16 cellular contexts compared by ENCODE assay signal in genomic region chr10:80166581-80167470, GRCh38. TPM values are rescaled to one million over a fixed set of nuclear protein-coding genes. Genes with fewer than 3 reads are reported as not detected.
DNase-seq lines count a peak whose midpoint lies in the region; ATAC-seq and TF ChIP-seq lines count a peak whose summit lies in the region.
"Had no signal": no experiment of that assay in that cellular context is flagged by ENCODE, and none has a peak within 500 bp of the region (broad histone marks: within the 10 kb centered on the region; RNA-seq: fewer than 3 reads in every experiment).

No MANE protein-coding gene starts in this region.

- no peak overlapping the region for H2AFZ ChIP-seq in mesenchymal stem cell (ENCODE audit: low read depth, low read length)

- no peaks in the 10 kb centered on the region for H3K27me3 ChIP-seq in mesenchymal stem cell (ENCODE audit: control insufficient read depth in 1 of 2, insufficient read depth in 1 of 2, low read length in 2 of 2)
- no peaks in the 10 kb centered on the region for H3K27me3 ChIP-seq in thoracic aorta (replicated peaks; ENCODE audit: insufficient read depth)

- peaks cover 6% of the 10 kb centered on the region for H3K4me1 Mint-ChIP-seq in activated CD4-positive, alpha-beta T cell treated with anti-CD3 and anti-CD28 coated beads, Interleukin-2, amount 10 ng/mL, durations not matched to agents 24 days and 14 days
- peaks cover 20% of the 10 kb centered on the region for H3K4me1 Mint-ChIP-seq in central memory CD8-positive, alpha-beta T cell

- peaks cover 41% of the 10 kb centered on the region for H3K4me1 ChIP-seq in mesenchymal stem cell (ENCODE audit: control insufficient read depth, insufficient read depth, low read depth, low read length)
- peaks cover 31 to 82% of the 10 kb centered on the region in 2 donors for H3K4me1 ChIP-seq in thoracic aorta (ENCODE audit: control insufficient read depth in 1 of 2, low read depth in 2 of 2)

- no peak for ATAC-seq in central memory CD8-positive, alpha-beta T cell (replicated peaks; ENCODE audit: extremely low read depth, poor library complexity, severe bottlenecking)
- no peak for ATAC-seq in thoracic aorta (ENCODE audit: insufficient number of reproducible peaks, low FRiP score, low read depth)
- ATAC-seq in HG02759 (IDR thresholded peaks at IDR 0.05; ENCODE audit: unreplicated experiment): no peak
- ATAC-seq: A549 had no signal

- H3K36me3 Mint-ChIP-seq in activated CD4-positive, alpha-beta T cell treated with anti-CD3 and anti-CD28 coated beads, Interleukin-2, amount 10 ng/mL, durations not matched to agents 24 days and 14 days (ENCODE audit: low read depth): peaks cover 44% of the 10 kb centered on the region
- peaks cover 53% of the 10 kb centered on the region for H3K36me3 Mint-ChIP-seq in central memory CD8-positive, alpha-beta T cell (ENCODE audit: insufficient read depth)
- H3K36me3 Mint-ChIP-seq: brain had no signal

- no peak overlapping the region for H3K4me3 ChIP-seq in mesenchymal stem cell (ENCODE audit: insufficient read depth in 1 of 2, low read depth in 1 of 2, low read length in 2 of 2)
- no peak overlapping the region for H3K4me3 ChIP-seq in thoracic aorta
- H3K4me3 ChIP-seq: A549 had no signal

- intact Hi-C loops in activated CD4-positive, alpha-beta T cell treated with anti-CD3 and anti-CD28 coated beads, Interleukin-2, amount 10 ng/mL, durations not matched to agents 24 days and 14 days (cut with micrococcal nuclease): no loop called here

- peak overlapping the region; percentile 34 to 49 for H3K18ac ChIP-seq in mesenchymal stem cell (ENCODE audit: low read depth in 1 of 2, low read length in 2 of 2)

- peak overlapping the region; percentile 59 for H4K8ac ChIP-seq in mesenchymal stem cell (ENCODE audit: low read length)

- WGBS in mesenchymal stem cell: 96% methylated on average over 26 of the region's 28 CpGs

- H3K23ac ChIP-seq in mesenchymal stem cell (ENCODE audit: low read length in 2 of 2): no peak overlapping the region

- H2BK5ac ChIP-seq in mesenchymal stem cell (ENCODE audit: low read depth, low read length, poor library complexity, severe bottlenecking): no peak overlapping the region

- peak overlapping the region; percentile 46 to 75 for H2BK12ac ChIP-seq in mesenchymal stem cell (ENCODE audit: low read length in 2 of 2)

- no peak for TF ChIP-seq CTCF in thoracic aorta (IDR thresholded peaks at IDR 0.05)
- TF ChIP-seq CTCF in GM13977 (IDR thresholded peaks at IDR 0.05; ENCODE audit: extremely low read depth, insufficient read depth, missing control alignments): no peak

- no peak overlapping the region for H3K14ac ChIP-seq in mesenchymal stem cell (ENCODE audit: low read length in 2 of 2)

- no peak overlapping the region for H3K4me2 ChIP-seq in mesenchymal stem cell (ENCODE audit: low read length, poor library complexity, severe bottlenecking)
- H3K4me2 ChIP-seq: A549 had no signal

- H3K36me3 ChIP-seq in mesenchymal stem cell (ENCODE audit: control insufficient read depth in 1 of 2, insufficient read depth in 2 of 2, low read depth in 1 of 2, low read length in 2 of 2): peaks cover 87% of the 10 kb centered on the region in 2 experiments
- H3K36me3 ChIP-seq in thoracic aorta: peaks cover 28% of the 10 kb centered on the region

- H3K9me3 ChIP-seq in mesenchymal stem cell (ENCODE audit: control insufficient read depth, low read length) (no peaks in the 10 kb centered on the region), thoracic aorta (no peaks in the 10 kb centered on the region)
- H3K9me3 ChIP-seq: A549 had no signal

- H2BK15ac ChIP-seq in mesenchymal stem cell (ENCODE audit: low read depth, poor library complexity, severe bottlenecking): peak overlapping the region; percentile 61

- no peak for DNase-seq in activated CD4-positive, alpha-beta T cell treated with anti-CD3 and anti-CD28 coated beads, Interleukin-2, amount 10 ng/mL, durations not matched to agents 24 days and 14 days
- no peak for DNase-seq in activated CD4-positive, alpha-beta T cell treated with anti-CD3 and anti-CD28 coated beads, Interleukin-2, amount 50 U/mL, for 1 hour
- DNase-seq in central memory CD8-positive, alpha-beta T cell (ENCODE audit: low spot score in 2 of 2): no peak
- DNase-seq in mesenchymal stem cell (no peak), thoracic aorta (ENCODE audit: low spot score) (no peak), GM13977 (ENCODE audit: low spot score) (no peak), A172 (ENCODE audit: low spot score) (no peak)
- DNase-seq: islet precursor cell; KG1; NCI-H2171; stimulated activated naive CD4-positive, alpha-beta T cell had no signal

- H3K79me1 ChIP-seq in mesenchymal stem cell (replicated peaks; ENCODE audit: low read length, poor library complexity, severe bottlenecking): peaks cover 72% of the 10 kb centered on the region

- H3K27me3 Mint-ChIP-seq in activated CD4-positive, alpha-beta T cell treated with anti-CD3 and anti-CD28 coated beads, Interleukin-2, amount 10 ng/mL, durations not matched to agents 24 days and 14 days: no peaks in the 10 kb centered on the region
- no peaks in the 10 kb centered on the region for H3K27me3 Mint-ChIP-seq in central memory CD8-positive, alpha-beta T cell

- H3K4ac ChIP-seq in mesenchymal stem cell (ENCODE audit: low read depth in 1 of 2, low read length in 2 of 2): peak overlapping the region; percentile 8 to 89

- H3K27ac Mint-ChIP-seq in activated CD4-positive, alpha-beta T cell treated with anti-CD3 and anti-CD28 coated beads, Interleukin-2, amount 10 ng/mL, durations not matched to agents 24 days and 14 days: peak overlapping the region; percentile 86
- H3K27ac Mint-ChIP-seq in central memory CD8-positive, alpha-beta T cell (ENCODE audit: low read depth): peak overlapping the region; percentile 79

- H3K4me3 Mint-ChIP-seq in activated CD4-positive, alpha-beta T cell treated with anti-CD3 and anti-CD28 coated beads, Interleukin-2, amount 10 ng/mL, durations not matched to agents 24 days and 14 days: no peak overlapping the region
- no peak overlapping the region for H3K4me3 Mint-ChIP-seq in central memory CD8-positive, alpha-beta T cell
- H3K4me3 Mint-ChIP-seq: brain, neural crest cell had no signal

- H3K27ac ChIP-seq in mesenchymal stem cell (ENCODE audit: low read length, poor library complexity, severe bottlenecking) (no peak overlapping the region), thoracic aorta (peak overlapping the region; percentile 68 to 74)
- H3K27ac ChIP-seq: A549 had no signal

- H3K9me3 Mint-ChIP-seq in activated CD4-positive, alpha-beta T cell treated with anti-CD3 and anti-CD28 coated beads, Interleukin-2, amount 10 ng/mL, durations not matched to agents 24 days and 14 days: no peaks in the 10 kb centered on the region
- no peaks in the 10 kb centered on the region for H3K9me3 Mint-ChIP-seq in central memory CD8-positive, alpha-beta T cell
- H3K9me3 Mint-ChIP-seq: brain, neural crest cell had no signal

- no peak overlapping the region for H2AK5ac ChIP-seq in mesenchymal stem cell (ENCODE audit: low read length, severe bottlenecking)

- H3K9ac ChIP-seq in mesenchymal stem cell (ENCODE audit: low read length): peak overlapping the region; percentile 66

- peak overlapping the region; percentile 51 for H2BK120ac ChIP-seq in mesenchymal stem cell (ENCODE audit: low read depth, low read length)

- in situ Hi-C loops in GM13977 (cut with MboI; ENCODE audit: low pct_unique_long_range_greater_than_20kb, low sequenced_read_pairs, unreplicated experiment): no loop called here

- peak overlapping the region; percentile 76 for H4K91ac ChIP-seq in mesenchymal stem cell (ENCODE audit: low read length)

RNA-seq across cellular contexts. Expression of gene PLAC9, which starts 34.3 kb away (rescaled TPM):
- not detected in 2 replicates for total RNA-seq in activated CD4-positive, alpha-beta T cell treated with anti-CD3 and anti-CD28 coated beads, Interleukin-2, amount 10 ng/mL, durations not matched to agents 24 days and 14 days
- 1.6 TPM for polyA plus RNA-seq in mesenchymal stem cell (2013, experiment 1 of 2)
- polyA plus RNA-seq in mesenchymal stem cell (2013, experiment 2 of 2): 2.0 TPM
- 100 to 1,000 TPM in 1 of 2 donors, 10 to 100 TPM in 1; 42.7 to 123 TPM for total RNA-seq in thoracic aorta
- total RNA-seq in A172 (2014; rRNA removed; shearing (Covaris generic)): 0.21 TPM in 1 of 2 replicates, not detected in the other
- total RNA-seq: T-helper 2 cell treated with Interferon-gamma antibody and Interleukin-4, amounts not matched to agents 100 ng/mL and 5 ng/mL, for 36 hours had no signal
- polyA plus RNA-seq: A549 had no signal

RNA-seq across cellular contexts. Expression of gene ANXA11, which starts 38.5 kb away (rescaled TPM):
- 223 and 232 TPM in 2 replicates for total RNA-seq in activated CD4-positive, alpha-beta T cell treated with anti-CD3 and anti-CD28 coated beads, Interleukin-2, amount 10 ng/mL, durations not matched to agents 24 days and 14 days
- polyA plus RNA-seq in mesenchymal stem cell (2013, experiment 1 of 2): 670 TPM
- 665 TPM for polyA plus RNA-seq in mesenchymal stem cell (2013, experiment 2 of 2)
- 100 to 1,000 TPM; 130 to 198 TPM for total RNA-seq in thoracic aorta
- total RNA-seq in A172 (2014; rRNA removed; shearing (Covaris generic)): 110 and 120 TPM in 2 replicates

Comparison
In these comparisons a context has a peak if more than half of its experiments do, and no peak if none do; other contexts are left out.
1. RNA of gene PLAC9, which starts 34.3 kb away (total RNA-seq): 42.7 to 123 TPM in thoracic aorta; 0.21 TPM in A172 and not detected in activated CD4-positive, alpha-beta T cell treated with anti-CD3 and anti-CD28 coated beads, Interleukin-2, amount 10 ng/mL, durations not matched to agents 24 days and 14 days; every median in the first group is over 10 times any median in the second.